ENCODE assay signal across 10 cellular contexts in genomic region chr3:119662604-119663377, GRCh38. TPM values are rescaled to one million over a fixed set of nuclear protein-coding genes. Genes with fewer than 3 reads are reported as not detected.
DNase-seq lines count a peak whose midpoint lies in the region; ATAC-seq, FAIRE-seq and TF ChIP-seq lines count a peak whose summit lies in the region.
"Had no signal": no experiment of that assay in that cellular context is flagged by ENCODE, and none has a peak within 500 bp of the region (broad histone marks: within the 10 kb centered on the region; RNA-seq: fewer than 3 reads in every experiment).

No MANE protein-coding gene starts in this region.

- WGBS in heart right ventricle, 2 donors, result 52 to 66% methylated on average over 1 of the region's 1 CpG
- 26% methylated on average over 1 of the region's 1 CpG for WGBS in GM12878 (ENCODE audit: insufficient coverage, insufficient replicate concordance, low lambda C conversion rate, missing lambda C conversion rate)

- in situ Hi-C loops in GM12878 (cut with MboI), result no loop called here

- H2AFZ ChIP-seq in GM12878 (ENCODE audit: control insufficient read depth, low read depth, low read length), result no peak overlapping the region
- H2AFZ ChIP-seq: neural progenitor cell had no signal

- TF ChIP-seq CTCF in heart right ventricle (IDR thresholded peaks at IDR 0.05), result peak in 2 of 9 donors; percentile 6 to 10
- no peak; a peak in 1 of 6 replicates for TF ChIP-seq CTCF in GM12878 (IDR thresholded peaks at IDR 0.05 in 2 of 3, conservative IDR thresholded peaks at IDR 0.05 in 1 of 3; ENCODE audit: control insufficient read depth in 2 of 3, extremely low read depth in 1 of 3, insufficient read depth in 1 of 3, low read depth in 3 of 3, low read length in 3 of 3)
- TF ChIP-seq CTCF in vagina (IDR thresholded peaks at IDR 0.05), result no peak

- DNase-seq in heart right ventricle (no peak), Right ventricle myocardium inferior (ENCODE audit: missing footprints) (no peak), GM12878 (ENCODE audit: low read depth, low spot score) (no peak), left lobe of liver (ENCODE audit: low spot score) (no peak), vagina (ENCODE audit: extremely low spot score in 2 of 2) (no peak)
- no peak for DNase-seq in activated CD4-positive, CD25-positive, alpha-beta regulatory T cell treated with anti-CD3 and anti-CD28 coated beads, Interleukin-2, amount 50 U/mL, for 72 hours

- no peaks in the 10 kb centered on the region for H3K9me3 ChIP-seq in heart right ventricle
- no peaks in the 10 kb centered on the region; the same call in 2 of the 3 replicates for H3K9me3 ChIP-seq in GM12878 (replicated peaks; ENCODE audit: control insufficient read depth, insufficient read depth, low read length)
- no peaks in the 10 kb centered on the region for H3K9me3 ChIP-seq in vagina
- H3K9me3 ChIP-seq: BLaER1 treated with 17β-estradiol and CSF1 and Interleukin-3, amounts not matched to agents 10 nM and 100 nM had no signal

- H3K4me1 ChIP-seq in heart right ventricle (peaks cover 4 to 67% (median 32%) of the 10 kb centered on the region in 9 donors), GM12878 (ENCODE audit: control insufficient read depth, insufficient read depth, low read length) (peaks cover 30% of the 10 kb centered on the region), vagina (peaks cover 11% of the 10 kb centered on the region)
- H3K4me1 ChIP-seq: neural progenitor cell had no signal

- no TSS peak for BruUV-seq in GM12878 (replicated peaks; lab: Mats Ljungman, UMichigan)

- POLR2A ChIA-PET in GM12878 (lab: Charles Lee), result interaction anchor here (0.7 to 4.3 kb wide), 9 partner anchors 10 to 164 kb away, joined by 3 to 25 read pairs (median 5); partner anchors contain the start of genes COX17 and TIMMDC1

- no peak; the same call in 1 of the 2 replicates for TF ChIP-seq RAD21 in GM12878 (IDR thresholded peaks at IDR 0.05; ENCODE audit: insufficient read depth, low read depth, low read length)

- H3K79me2 ChIP-seq in GM12878 (ENCODE audit: control insufficient read depth, insufficient read depth, low read length), result no peaks in the 10 kb centered on the region

- CTCF ChIA-PET in GM12878 (lab: Yijun Ruan, JAX), result interaction anchor here (0.7 to 9.5 kb wide), 12 partner anchors 10 to 112 kb away, joined by 3 to 71 read pairs (median 4); partner anchors contain the start of genes COX17 and PLA1A

- no peaks in the 10 kb centered on the region for H4K20me1 ChIP-seq in GM12878 (ENCODE audit: control insufficient read depth, insufficient read depth)
- H4K20me1 ChIP-seq: BLaER1 treated with 17β-estradiol and CSF1 and Interleukin-3, amounts not matched to agents 10 nM and 100 nM had no signal

- H3K4me2 ChIP-seq in GM12878 (ENCODE audit: control insufficient read depth, insufficient read depth), result no peak overlapping the region
- H3K4me2 ChIP-seq: neural progenitor cell had no signal

- no peak overlapping the region for H3K9ac ChIP-seq in GM12878 (ENCODE audit: control insufficient read depth, insufficient read depth, low read length)
- H3K9ac ChIP-seq: neural progenitor cell had no signal

- H3K27me3 ChIP-seq in heart right ventricle (no peaks in the 10 kb centered on the region), GM12878 (replicated peaks in 1 of 2; ENCODE audit: control insufficient read depth in 2 of 2, insufficient read depth in 2 of 2, low read length in 1 of 2) (no peaks in the 10 kb centered on the region), vagina (no peaks in the 10 kb centered on the region)
- H3K27me3 ChIP-seq: BLaER1 treated with 17β-estradiol and CSF1 and Interleukin-3, amounts not matched to agents 10 nM and 100 nM; neural progenitor cell had no signal

- ATAC-seq in heart right ventricle, result no peak
- ATAC-seq in Right ventricle myocardium inferior, result no peak
- peak; percentile 45 for ATAC-seq in GM12878
- ATAC-seq in left lobe of liver, result peak; percentile 23
- ATAC-seq in HG03108 (IDR thresholded peaks at IDR 0.05; ENCODE audit: unreplicated experiment), result no peak
- ATAC-seq in HG02642 (IDR thresholded peaks at IDR 0.05; ENCODE audit: poor library complexity, unreplicated experiment), result no peak

- no peak for FAIRE-seq in GM12878 (lab: Jason Lieb, UNC)

- H3K27ac ChIP-seq in heart right ventricle (peak overlapping the region; percentile 62 to 98 (median 94)), GM12878 (ENCODE audit: control insufficient read depth, insufficient read depth) (peak overlapping the region; percentile 38), vagina (peak overlapping the region; percentile 38)
- H3K27ac ChIP-seq: neural progenitor cell had no signal

- SMC1A ChIA-PET in GM12878 (lab: Charles Lee; ENCODE audit: uncharacterized antibody, unreplicated experiment), result interaction anchor here (0.6 to 8.0 kb wide), 21 partner anchors 10 to 778 kb away, joined by 3 to 100 read pairs (median 6); partner anchors contain the start of genes CD80, COX17 and TMEM39A

- H3K36me3 ChIP-seq in heart right ventricle (peaks cover 0 to 23% (median 0%) of the 10 kb centered on the region in 9 donors), GM12878 (ENCODE audit: control insufficient read depth in 2 of 2, insufficient read depth in 2 of 2, low read length in 1 of 2) (peaks cover 0 to 7% of the 10 kb centered on the region in 2 experiments; a peak in 1 of 4 replicates), vagina (no peaks in the 10 kb centered on the region)
- H3K36me3 ChIP-seq: neural progenitor cell had no signal

- H3K4me3 ChIP-seq in heart right ventricle, result peak overlapping the region in 4 of 10 donors; percentile 8 to 19 (median 17)
- H3K4me3 ChIP-seq in GM12878, result no peak overlapping the region
- H3K4me3 ChIP-seq in vagina, result no peak overlapping the region
- H3K4me3 ChIP-seq: BLaER1 treated with 17β-estradiol and CSF1 and Interleukin-3, amounts not matched to agents 10 nM and 100 nM; neural progenitor cell had no signal

- TF ChIP-seq POLR2A in GM12878 (IDR thresholded peaks at IDR 0.05; ENCODE audit: low read depth, low read length) (no peak), vagina (IDR thresholded peaks at IDR 0.05) (no peak)

- TF ChIP-seq EP300 in GM12878 (IDR thresholded peaks at IDR 0.05; ENCODE audit: borderline replicate concordance in 1 of 2, control insufficient read depth in 1 of 2, low read depth in 2 of 2, low read length in 2 of 2), result no peak

- intact Hi-C loops in heart right ventricle (cut with DNase I), result no loop called here
- intact Hi-C loops in Right ventricle myocardium inferior (cut with DNase I), result no loop called here
- intact Hi-C loops in GM12878 (cut with micrococcal nuclease; ENCODE audit: unreplicated experiment), result loop anchor here (2.0 kb wide), 1 partner anchor 24 kb away; no protein-coding TSS in a partner anchor
- intact Hi-C loops in vagina (cut with DNase I), result no loop called here

- RAD21 ChIA-PET in GM12878 (lab: Charles Lee; ENCODE audit: unreplicated experiment), result interaction anchor here (0.5 to 5.4 kb wide), 18 partner anchors 9 to 310 kb away, joined by 3 to 52 read pairs (median 4); partner anchors contain the start of gene COX17

RNA-seq across cellular contexts. Expression of gene POPDC2, which starts 2.4 kb away (rescaled TPM):
- total RNA-seq in heart right ventricle, result 100 to 1,000 TPM; 598 to 928 (median 732) TPM
- 100 to 1,000 TPM; 351 to 805 TPM for polyA plus RNA-seq in heart right ventricle
- total RNA-seq in Right ventricle myocardium inferior, result 605 TPM
- 18.9 and 20.7 TPM in 2 replicates for total RNA-seq in GM12878 (2013; cell fraction: nucleolus; rRNA removed)
- 3.4 and 3.9 TPM in 2 replicates for total RNA-seq in GM12878 (2014; rRNA removed)
- total RNA-seq in GM12878 (2014; rRNA removed; fragmentation: Illumina TruSeq; extraction: Trizol), result 2.7 and 7.5 TPM in 2 replicates
- 3.5 and 3.9 TPM in 2 replicates for total RNA-seq in GM12878 (2021)
- polyA plus RNA-seq in GM12878 (2011; ENCODE audit: low read depth), result 2.5 TPM
- 8.6 and 12.7 TPM in 2 replicates for polyA plus RNA-seq in GM12878 (2011; rRNA removed)
- polyA plus RNA-seq in GM12878 (2011; cell fraction: cytosol; rRNA removed), result 9.5 and 9.8 TPM in 2 replicates
- polyA plus RNA-seq in GM12878 (2011; cell fraction: nucleus; rRNA removed), result 41.3 and 48.9 TPM in 2 replicates
- polyA plus RNA-seq in GM12878 (2012), result 3.0 and 4.2 TPM in 2 replicates
- polyA plus RNA-seq in GM12878 (2014; fragmentation: Illumina TruSeq; extraction: Trizol), result 2.6 and 3.6 TPM in 2 replicates
- 1 to 10 TPM; 3.5 to 5.3 TPM for polyA plus RNA-seq in GM12878 (2014; fragmentation: Nextera tagmentation; extraction: Ambion mirVana)
- 3.8 and 6.1 TPM in 2 replicates for polyA plus RNA-seq in GM12878 (2014; rRNA removed)
- 1 to 10 TPM; 1.8 to 4.0 TPM for polyA plus RNA-seq in GM12878 (2016; fragmentation: Nextera tagmentation; extraction: Ambion mirVana)
- 12.9 and 16.1 TPM in 2 replicates for polyA minus RNA-seq in GM12878 (2011; rRNA and poly(A)+ RNA removed)
- polyA minus RNA-seq in GM12878 (2011; cell fraction: cytosol; rRNA and poly(A)+ RNA removed), result 0.83 and 0.94 TPM in 2 replicates
- polyA minus RNA-seq in GM12878 (2011; cell fraction: nucleus; rRNA and poly(A)+ RNA removed), result 10.8 and 19.9 TPM in 2 replicates
- total RNA-seq in left lobe of liver, result 0.65 TPM
- total RNA-seq in vagina, result 3.4 TPM

RNA-seq across cellular contexts. Expression of gene COX17, which starts 14.4 kb away (rescaled TPM):
- total RNA-seq in heart right ventricle (100 to 1,000 TPM in 6 of 10 donors, 10 to 100 TPM in 4; 76.2 to 175 (median 107) TPM), Right ventricle myocardium inferior (167 TPM), GM12878 (2014; rRNA removed) (150 and 153 TPM in 2 replicates), GM12878 (2014; rRNA removed; fragmentation: Illumina TruSeq; extraction: Trizol) (191 and 199 TPM in 2 replicates), GM12878 (2021) (111 and 113 TPM in 2 replicates), left lobe of liver (31.0 TPM), vagina (27.3 TPM)
- polyA plus RNA-seq in heart right ventricle (100 to 1,000 TPM; 228 to 733 TPM), GM12878 (2011; rRNA removed) (112 and 123 TPM in 2 replicates), GM12878 (2014; fragmentation: Illumina TruSeq; extraction: Trizol) (53.8 and 115 TPM in 2 replicates), GM12878 (2014; fragmentation: Nextera tagmentation; extraction: Ambion mirVana) (100 to 1,000 TPM; 615 to 717 TPM), GM12878 (2014; rRNA removed) (288 and 295 TPM in 2 replicates), GM12878 (2016; fragmentation: Nextera tagmentation; extraction: Ambion mirVana) (100 to 1,000 TPM; 370 to 376 TPM)
- 60.0 and 72.5 TPM in 2 replicates for total RNA-seq in GM12878 (2013; cell fraction: nucleolus; rRNA removed)
- polyA plus RNA-seq in GM12878 (2011; ENCODE audit: low read depth), result 48.3 TPM
- polyA plus RNA-seq in GM12878 (2011; cell fraction: cytosol; rRNA removed), result 77.3 and 110 TPM in 2 replicates
- 69.0 and 81.2 TPM in 2 replicates for polyA plus RNA-seq in GM12878 (2011; cell fraction: nucleus; rRNA removed)
- 164 and 185 TPM in 2 replicates for polyA plus RNA-seq in GM12878 (2012)
- 37.5 and 48.8 TPM in 2 replicates for polyA minus RNA-seq in GM12878 (2011; rRNA and poly(A)+ RNA removed)
- polyA minus RNA-seq in GM12878 (2011; cell fraction: cytosol; rRNA and poly(A)+ RNA removed), result 24.5 and 25.1 TPM in 2 replicates
- polyA minus RNA-seq in GM12878 (2011; cell fraction: nucleus; rRNA and poly(A)+ RNA removed), result 66.6 and 89.7 TPM in 2 replicates

RNA-seq across cellular contexts. Expression of gene CFAP91, which starts 40.0 kb away (rescaled TPM):
- total RNA-seq in heart right ventricle, result under 1 TPM; 0.19 to 0.92 (median 0.49) TPM
- polyA plus RNA-seq in heart right ventricle, result 1 to 10 TPM in 1 of 2 donors, under 1 TPM in 1; 0.25 to 1.6 TPM
- 0.70 TPM for total RNA-seq in Right ventricle myocardium inferior
- total RNA-seq in GM12878 (2013; cell fraction: nucleolus; rRNA removed), result 0.81 and 2.5 TPM in 2 replicates
- 0.56 and 0.76 TPM in 2 replicates for total RNA-seq in GM12878 (2014; rRNA removed)
- total RNA-seq in GM12878 (2014; rRNA removed; fragmentation: Illumina TruSeq; extraction: Trizol), result 0.54 and 0.69 TPM in 2 replicates
- total RNA-seq in GM12878 (2021), result 0.80 and 1.3 TPM in 2 replicates
- 0.08 TPM for polyA plus RNA-seq in GM12878 (2011; ENCODE audit: low read depth)
- polyA plus RNA-seq in GM12878 (2011; rRNA removed), result 1.2 and 1.4 TPM in 2 replicates
- polyA plus RNA-seq in GM12878 (2011; cell fraction: cytosol; rRNA removed), result 0.21 and 0.57 TPM in 2 replicates
- 1.6 and 3.0 TPM in 2 replicates for polyA plus RNA-seq in GM12878 (2011; cell fraction: nucleus; rRNA removed)
- polyA plus RNA-seq in GM12878 (2012), result 0.29 and 0.38 TPM in 2 replicates
- 1.5 and 2.7 TPM in 2 replicates for polyA plus RNA-seq in GM12878 (2014; fragmentation: Illumina TruSeq; extraction: Trizol)
- under 1 TPM; 0.03 to 0.22 TPM for polyA plus RNA-seq in GM12878 (2014; fragmentation: Nextera tagmentation; extraction: Ambion mirVana)
- polyA plus RNA-seq in GM12878 (2014; rRNA removed), result 2.2 TPM in 2 replicates
- 1 to 10 TPM in 1 of 2 experiments, under 1 TPM in 1; 0.68 to 1.2 TPM for polyA plus RNA-seq in GM12878 (2016; fragmentation: Nextera tagmentation; extraction: Ambion mirVana)
- polyA minus RNA-seq in GM12878 (2011; rRNA and poly(A)+ RNA removed), result 0.21 and 0.66 TPM in 2 replicates
- not detected in 2 replicates for polyA minus RNA-seq in GM12878 (2011; cell fraction: cytosol; rRNA and poly(A)+ RNA removed)
- polyA minus RNA-seq in GM12878 (2011; cell fraction: nucleus; rRNA and poly(A)+ RNA removed), result 0.48 and 0.73 TPM in 2 replicates
- total RNA-seq in left lobe of liver, result 0.55 TPM
- 4.2 TPM for total RNA-seq in vagina

Comparison
In these comparisons a context has a peak if more than half of its experiments do, and no peak if none do; other contexts are left out.
1. ATAC-seq: peak in GM12878 (single experiment) and left lobe of liver (single experiment); none in heart right ventricle (0 of 8), Right ventricle myocardium inferior (single experiment), HG03108 (single experiment) and HG02642 (single experiment).
2. H3K27ac ChIP-seq: peak in every context shown above with its lines; median percentile 94 in heart right ventricle; 38 in GM12878; 38 in vagina.
3. RNA of gene POPDC2, which starts 2.4 kb away (total RNA-seq): 598 to 928 TPM in heart right ventricle and 605 TPM in Right ventricle myocardium inferior (single experiment); 3.4 TPM in vagina (single experiment), 2.7 to 20.7 TPM in GM12878 and 0.65 TPM in left lobe of liver (single experiment); every median in the first group is over 10 times any median in the second.